23 cellular contexts compared by ENCODE assay signal in genomic region chr2:124039032-124039431, GRCh38. TPM values are rescaled to one million over a fixed set of nuclear protein-coding genes. Genes with fewer than 3 reads are reported as not detected.
"Had no signal": no experiment of that assay in that cellular context is flagged by ENCODE, and none has a peak within 500 bp of the region (broad histone marks: within the 10 kb centered on the region; RNA-seq: fewer than 3 reads in every experiment).

No MANE protein-coding gene starts in this region.

- DNase-seq: occipital lobe; ovary; posterior cingulate gyrus; psoas muscle; right cardiac atrium; right lobe of liver; sigmoid colon; small intestine; stimulated activated CD4-positive, alpha-beta T cell treated with anti-CD3 and anti-CD28 coated beads, Interleukin-15, amount 100 ng/mL, for 24 hours; stimulated activated CD4-positive, alpha-beta T cell treated with anti-CD3 and anti-CD28 coated beads, Interleukin-2, amount 100 ng/mL, for 24 hours; stimulated activated CD4-positive, alpha-beta T cell treated with anti-CD3 and anti-CD28 coated beads, Interleukin-2, amount 100 ng/mL, for 48 hours; stimulated activated CD4-positive, alpha-beta T cell treated with anti-CD3 and anti-CD28 coated beads, Interleukin-4, amount 100 ng/mL, for 24 hours; stimulated activated naive B cell treated with anti-CD40 and anti-IgM and Interleukin-4, amounts not matched to agents 10 μg/mL and 1 μg/mL and 100 μg/mL, for 72 hours; stimulated activated naive CD4-positive, alpha-beta T cell treated with Interleukin-2 at 50 U/mL for 16 hours; stomach; thyroid gland; trophoblast cell; upper lobe of left lung had no signal

- H3K27me3 ChIP-seq: neural progenitor cell, ovary, right lobe of liver, sigmoid colon, stomach, thyroid gland, tibial nerve, upper lobe of left lung, vagina had no signal

- H3K9ac ChIP-seq: neural progenitor cell, parathyroid adenoma had no signal

- H3K79me2 ChIP-seq: parathyroid adenoma had no signal

- H3K4me2 ChIP-seq: neural progenitor cell had no signal

- H3K27ac ChIP-seq: neural progenitor cell, ovary, parathyroid adenoma, psoas muscle, right lobe of liver, sigmoid colon, stomach, thoracic aorta, thyroid gland, tibial nerve, upper lobe of left lung, vagina had no signal

- H3K4me3 ChIP-seq: neural progenitor cell, ovary, psoas muscle, right lobe of liver, sigmoid colon, stomach, thoracic aorta, thyroid gland, tibial nerve, upper lobe of left lung, vagina had no signal

- H3K36me3 ChIP-seq: neural progenitor cell, ovary, right lobe of liver, sigmoid colon, stomach, thoracic aorta, thyroid gland, tibial nerve, upper lobe of left lung, vagina had no signal

- H3K4me1 ChIP-seq: neural progenitor cell, parathyroid adenoma, psoas muscle, right lobe of liver, sigmoid colon, stomach, thyroid gland, tibial nerve, upper lobe of left lung, vagina had no signal

RNA-seq across cellular contexts. Expression of gene CNTNAP5, which starts 13.9 kb away (rescaled TPM):
- polyA plus RNA-seq: ovary, psoas muscle, right cardiac atrium, stomach had no signal
